In the genomic region with DNA sequence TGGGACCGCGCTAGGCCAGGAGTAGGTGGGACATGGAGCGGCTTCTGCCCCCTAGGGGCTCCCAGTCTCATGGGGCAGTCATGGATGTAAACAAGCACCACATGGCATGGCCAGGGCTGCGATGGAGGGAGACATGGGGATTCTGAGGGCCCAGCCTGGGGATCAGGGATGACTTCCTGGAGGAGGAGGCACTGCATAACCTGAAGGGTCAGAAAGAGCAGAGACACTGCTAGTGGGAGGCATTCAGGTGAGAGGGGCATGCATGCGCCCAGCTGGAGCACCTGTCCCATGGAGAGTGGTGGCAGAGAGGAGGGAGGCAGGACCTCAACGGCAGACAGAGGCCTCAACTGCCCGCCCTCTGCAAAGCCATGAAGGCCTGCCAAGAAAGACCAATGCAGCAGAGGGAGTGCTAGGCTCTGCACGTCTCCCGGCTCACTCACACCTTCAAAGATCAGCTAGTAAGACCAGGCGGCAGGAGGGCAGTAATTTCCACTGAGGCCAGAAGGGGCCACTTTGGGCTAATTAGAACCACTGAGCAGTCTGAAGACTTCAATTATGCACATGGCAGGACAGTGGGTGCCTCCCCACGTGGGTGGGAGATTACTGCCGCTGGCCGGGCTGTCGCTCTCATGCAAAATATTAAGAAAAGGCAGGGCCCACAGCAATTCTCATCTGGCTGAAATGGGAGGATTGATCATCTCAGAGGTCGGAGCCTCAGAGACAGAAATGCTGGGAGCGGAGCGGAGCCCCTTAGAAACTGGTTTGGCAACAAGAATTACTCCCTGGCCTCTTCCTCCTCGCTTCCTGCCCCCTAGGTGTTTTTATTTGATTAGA, we compare ENCODE assay signal across 20 cellular contexts.
A peak's percentile ranks its signal among the peaks of the same experiment; 100 is the strongest.
DNase-seq lines count a peak whose midpoint lies in the region; ATAC-seq, FAIRE-seq and TF ChIP-seq lines count a peak whose summit lies in the region.
"Had no signal": no experiment of that assay in that cellular context is flagged by ENCODE, and none has a peak within 500 bp of the region (broad histone marks: within the 10 kb centered on the region; RNA-seq: fewer than 3 reads in every experiment).

No MANE protein-coding gene starts in this region.

- H3K9me3 ChIP-seq in PC-9 (ENCODE audit: insufficient read depth, low read depth) (no peaks in the 10 kb centered on the region), kidney (ENCODE audit: control insufficient read depth in 1 of 2, low read length in 2 of 2) (no peaks in the 10 kb centered on the region)
- H3K9me3 ChIP-seq: left lung, spleen, uterus had no signal

- no peak for TF ChIP-seq POLR2A in GM18505 (IDR thresholded peaks at IDR 0.05; ENCODE audit: borderline replicate concordance, extremely low read depth, insufficient read depth, insufficient read length)

- no peaks in the 10 kb centered on the region for H3K4me1 ChIP-seq in PC-9 (replicated peaks; ENCODE audit: insufficient read depth)
- no peaks in the 10 kb centered on the region for H3K4me1 ChIP-seq in kidney (ENCODE audit: control insufficient read depth in 1 of 2, insufficient read depth in 1 of 2, low read depth in 1 of 2, low read length in 2 of 2)
- H3K4me1 ChIP-seq: left lung, spleen had no signal

- no peak for ATAC-seq in GM19467 (IDR thresholded peaks at IDR 0.05; ENCODE audit: unreplicated experiment)
- ATAC-seq in GM21529 (IDR thresholded peaks at IDR 0.05; ENCODE audit: unreplicated experiment): no peak
- ATAC-seq in GM18505 (IDR thresholded peaks at IDR 0.05; ENCODE audit: unreplicated experiment): no peak
- ATAC-seq: left lung had no signal

- POLR2A ChIA-PET in PC-9 (lab: Charles Lee; ENCODE audit: unreplicated experiment): no interaction called here

- no peaks in the 10 kb centered on the region for H3K27me3 ChIP-seq in H7 (ENCODE audit: control insufficient read depth, insufficient read depth, low read length)
- H3K27me3 ChIP-seq in PC-9 (ENCODE audit: insufficient read depth, low read depth): no peaks in the 10 kb centered on the region
- H3K27me3 ChIP-seq: uterus had no signal

- H3K4me2 ChIP-seq in PC-9: no peak overlapping the region

- no peaks in the 10 kb centered on the region for H3K36me3 ChIP-seq in H7 (replicated peaks; ENCODE audit: control insufficient read depth, insufficient read depth, low read length)
- H3K36me3 ChIP-seq in PC-9 (ENCODE audit: low read depth): no peaks in the 10 kb centered on the region
- no peaks in the 10 kb centered on the region for H3K36me3 ChIP-seq in kidney (ENCODE audit: control insufficient read depth in 1 of 2, insufficient read depth in 2 of 2, low read length in 2 of 2)
- H3K36me3 ChIP-seq: left lung, spleen, uterus had no signal

- DNase-seq in NCI-H1092 treated with DMSO at 0.1 percent for 48 hours (lab: John Stamatoyannopoulos, UW) (peak; percentile 69), NCI-H1092 (lab: John Stamatoyannopoulos, UW) (no peak), H7 (peak; percentile 81), PC-9 (no peak), kidney (peak; percentile 35)
- DNase-seq: activated CD4-positive, alpha-beta memory T cell treated with anti-CD3 and anti-CD28 coated beads for 36 hours; activated naive CD4-positive, alpha-beta T cell; anterior cingulate cortex; DMS153; KG1; NCI-H1105; spleen; stimulated activated CD4-positive, alpha-beta T cell treated with anti-CD3 and anti-CD28 coated beads, Interleukin-4, amount 100 ng/mL, for 4 hours; uterus had no signal

- no peaks in the 10 kb centered on the region for H4K20me1 ChIP-seq in PC-9 (ENCODE audit: insufficient read depth)

- no peak overlapping the region for H3K9ac ChIP-seq in kidney (ENCODE audit: low read length in 2 of 2)

- H3K27ac ChIP-seq in PC-9: no peak overlapping the region
- H3K27ac ChIP-seq in kidney (ENCODE audit: low read depth in 2 of 2, low read length in 2 of 2): no peak overlapping the region
- H3K27ac ChIP-seq: C4-2B, left lung, RWPE1, spleen had no signal

- CTCF ChIA-PET in PC-9 (lab: Charles Lee): no interaction called here

- H3K79me2 ChIP-seq in PC-9 (ENCODE audit: low read depth): no peaks in the 10 kb centered on the region

- H3K4me3 ChIP-seq in H7 (ENCODE audit: insufficient read depth, low read depth, low read length) (no peak overlapping the region), PC-9 (no peak overlapping the region), kidney (ENCODE audit: low read length in 2 of 2) (no peak overlapping the region)
- H3K4me3 ChIP-seq: left lung, spleen, uterus had no signal

- FAIRE-seq in kidney (lab: Jason Lieb, UNC): no peak

- no TSS peak for BruUV-seq in PC-9 (replicated peaks; lab: Mats Ljungman, UMichigan)

- H2AFZ ChIP-seq in PC-9: no peak overlapping the region

- no peaks in the 10 kb centered on the region for H3F3A ChIP-seq in PC-9 (ENCODE audit: insufficient read depth, low read depth)

- intact Hi-C loops in PC-9 (cut with micrococcal nuclease; ENCODE audit: unreplicated experiment): no loop called here
- intact Hi-C loops in kidney (cut with DNase I): no loop called here

- H3K9me2 ChIP-seq in PC-9 (ENCODE audit: insufficient read depth): no peaks in the 10 kb centered on the region

- TF ChIP-seq CTCF in PC-9 (conservative IDR thresholded peaks at IDR 0.05) (0 out of 2 replicates have a peak, but pooled peaks have one; percentile 13), kidney (IDR thresholded peaks at IDR 0.05; ENCODE audit: borderline replicate concordance, extremely low read depth, insufficient read depth) (no peak)

Comparison
In these comparisons a context has a peak if more than half of its experiments do, and no peak if none do; other contexts are left out.
1. DNase-seq: peak in NCI-H1092 treated with DMSO at 0.1 percent for 48 hours (single experiment), H7 (single experiment) and kidney (single experiment); none in NCI-H1092 (single experiment) and PC-9 (0 of 2).